ENCODE assay signal across 10 cellular contexts in the genomic region with DNA sequence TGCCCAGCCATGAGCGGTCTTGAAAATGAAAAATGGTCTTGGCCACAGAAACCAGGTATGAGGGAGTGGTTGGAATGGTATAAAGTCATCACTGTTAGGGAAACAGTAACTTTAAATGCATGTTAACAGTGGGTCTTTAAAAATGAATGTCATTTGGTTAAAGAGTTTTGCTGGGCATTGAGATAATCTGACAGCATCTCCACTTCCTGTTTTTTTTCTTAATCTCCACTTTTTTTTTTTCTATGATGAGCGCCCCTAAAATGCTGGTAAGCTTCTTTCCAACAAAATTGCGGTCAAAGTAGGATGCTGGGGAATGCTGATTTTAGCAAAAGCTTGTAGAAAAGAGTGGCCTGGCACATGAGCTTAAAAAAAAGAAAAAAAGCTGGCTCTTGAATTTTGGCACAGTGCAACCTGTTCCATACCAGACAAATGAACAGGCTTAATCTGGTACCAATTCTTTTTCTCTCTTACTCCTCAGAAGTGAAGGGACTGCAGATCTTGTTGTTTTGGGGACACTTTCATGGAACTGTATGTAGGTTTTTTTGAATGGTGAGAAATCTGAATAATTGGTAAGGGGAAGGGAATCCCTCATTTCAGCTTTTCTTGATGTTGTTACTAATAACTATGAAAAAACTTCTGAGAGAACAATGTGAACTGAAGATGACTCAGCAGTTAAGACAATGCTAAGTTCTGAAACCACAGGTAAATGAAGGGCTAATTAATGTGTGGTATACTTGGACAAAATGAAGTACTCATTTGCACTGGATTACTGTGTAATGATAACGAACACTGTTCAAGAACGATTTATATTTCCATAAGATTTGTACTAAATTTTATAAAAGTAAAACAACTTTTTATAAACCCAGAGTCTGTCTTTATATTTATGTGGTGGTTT. TPM values are rescaled to one million over a fixed set of nuclear protein-coding genes. Genes with fewer than 3 reads are reported as not detected.
DNase-seq lines count a peak whose midpoint lies in the region; ATAC-seq and TF ChIP-seq lines count a peak whose summit lies in the region.
"Had no signal": no experiment of that assay in that cellular context is flagged by ENCODE, and none has a peak within 500 bp of the region (broad histone marks: within the 10 kb centered on the region; RNA-seq: fewer than 3 reads in every experiment).

No MANE protein-coding gene starts in this region.

- H3K4me3 ChIP-seq in adrenal gland (no peak overlapping the region), fibroblast of lung (replicated peaks in 1 of 4; ENCODE audit: control extremely low read depth in 1 of 4, insufficient read depth in 1 of 4, low read depth in 3 of 4, low read length in 4 of 4) (no peak overlapping the region), thoracic aorta (no peak overlapping the region)

- H3K27ac ChIP-seq in adrenal gland (peak overlapping the region; percentile 9 to 98 (median 65)), fibroblast of lung (ENCODE audit: insufficient read depth, low read length) (peak overlapping the region; percentile 62), thoracic aorta (peak overlapping the region; percentile 73 to 81)

- H3K4me2 ChIP-seq in fibroblast of lung (ENCODE audit: extremely low read depth, insufficient read depth, low read length), result no peak overlapping the region

- no peak for TF ChIP-seq CTCF in adrenal gland (IDR thresholded peaks at IDR 0.05)
- TF ChIP-seq CTCF in fibroblast of lung (conservative IDR thresholded peaks at IDR 0.05 in 1 of 2, IDR thresholded peaks at IDR 0.05 in 1 of 2; ENCODE audit: low read depth in 1 of 2, low read length in 2 of 2), result no peak
- TF ChIP-seq CTCF in thoracic aorta (IDR thresholded peaks at IDR 0.05), result no peak

- H4K20me1 ChIP-seq in fibroblast of lung (ENCODE audit: control insufficient read depth, extremely low read depth, insufficient read depth, low read length), result peaks cover 4% of the 10 kb centered on the region

- peaks cover 23% of the 10 kb centered on the region for H3K79me2 ChIP-seq in fibroblast of lung (ENCODE audit: control insufficient read depth, insufficient read depth, low read length)

- ATAC-seq in thoracic aorta (ENCODE audit: insufficient number of reproducible peaks, low FRiP score, low read depth), result peak; percentile 35
- ATAC-seq: stimulated activated naive CD8-positive, alpha-beta T cell treated with anti-CD3 and anti-CD28 coated beads, Interleukin-15, amount 100 ng/mL, for 72 hours had no signal

- intact Hi-C loops in adrenal gland (cut with DNase I), result loop anchor here (10.0 kb wide), 3 partner anchors 92 to 352 kb away; no protein-coding TSS in a partner anchor

- H3K4me1 ChIP-seq in adrenal gland (replicated peaks in 1 of 2) (peaks cover 27 to 60% of the 10 kb centered on the region in 2 donors), fibroblast of lung (ENCODE audit: control insufficient read depth, extremely low read depth, insufficient read depth, low read length) (peaks cover 20% of the 10 kb centered on the region), thoracic aorta (ENCODE audit: control insufficient read depth in 1 of 2, low read depth in 2 of 2) (peaks cover 30 to 51% of the 10 kb centered on the region in 2 donors)

- H3K36me3 ChIP-seq in adrenal gland (replicated peaks in 1 of 2) (peaks cover 0 to 12% of the 10 kb centered on the region in 2 donors), fibroblast of lung (ENCODE audit: control insufficient read depth, insufficient read depth, low read length) (peaks cover 5% of the 10 kb centered on the region), thoracic aorta (peaks cover 7% of the 10 kb centered on the region)

- DNase-seq in LHCN-M2 (ENCODE audit: low read depth) (peak; percentile 50), adrenal gland (no peak), fibroblast of lung (ENCODE audit: low read depth in 2 of 2) (peak; percentile 12 to 62), thoracic aorta (ENCODE audit: low spot score) (no peak), GF-D8 (lab: John Stamatoyannopoulos, UW) (no peak), DMS153 treated with DMSO at 0.1 percent for 48 hours (lab: John Stamatoyannopoulos, UW; ENCODE audit: unreplicated experiment) (no peak), cerebellar nuclear complex (lab: John Stamatoyannopoulos, UW) (no peak)
- DNase-seq: NCI-H2171; stimulated activated naive CD8-positive, alpha-beta T cell treated with anti-CD3 and anti-CD28 coated beads, Interleukin-15, amount 100 ng/mL, for 72 hours had no signal

- no peak overlapping the region for H2AFZ ChIP-seq in fibroblast of lung (ENCODE audit: low read length)

- H3K27me3 ChIP-seq in adrenal gland (no peaks in the 10 kb centered on the region), fibroblast of lung (ENCODE audit: control insufficient read depth, insufficient read depth, low read length) (no peaks in the 10 kb centered on the region), thoracic aorta (replicated peaks; ENCODE audit: insufficient read depth) (no peaks in the 10 kb centered on the region)

- no peaks in the 10 kb centered on the region for H3K9me3 ChIP-seq in adrenal gland (replicated peaks in 1 of 3)
- H3K9me3 ChIP-seq in fibroblast of lung (ENCODE audit: control insufficient read depth, insufficient read depth, low read depth, low read length), result no peaks in the 10 kb centered on the region
- H3K9me3 ChIP-seq in thoracic aorta, result no peaks in the 10 kb centered on the region

- no peak for TF ChIP-seq POLR2A in adrenal gland (IDR thresholded peaks at IDR 0.05)

- 84 to 90% (median 89%) methylated on average over 5 of the region's 5 CpGs for WGBS in adrenal gland, 4 donors

- no peak overlapping the region for H3K9ac ChIP-seq in fibroblast of lung (ENCODE audit: insufficient read depth, low read length)

RNA-seq across cellular contexts. Expression of gene ARHGEF12, which starts 3.1 kb away (rescaled TPM):
- 66.1 and 72.2 TPM in 2 replicates for total RNA-seq in LHCN-M2 (2014; rRNA removed)
- 24.9 TPM for polyA plus RNA-seq in LHCN-M2 (2012)
- total RNA-seq in adrenal gland, result 100 to 1,000 TPM in 5 of 8 donors, 10 to 100 TPM in 3; 86.0 to 125 (median 109) TPM
- 10 to 100 TPM; 20.2 to 49.3 (median 24.5) TPM for polyA plus RNA-seq in adrenal gland
- 107 and 141 TPM in 2 replicates for total RNA-seq in fibroblast of lung
- 52.7 and 63.1 TPM in 2 replicates for polyA plus RNA-seq in fibroblast of lung
- 46.9 and 58.5 TPM in 2 replicates for polyA plus RNA-seq in fibroblast of lung (2012)
- polyA minus RNA-seq in fibroblast of lung (ENCODE audit: low replicate concordance), result 46.8 and 57.9 TPM in 2 replicates
- total RNA-seq in thoracic aorta, result 100 to 1,000 TPM; 113 to 132 TPM

RNA-seq across cellular contexts. Expression of gene TLCD5, which starts 8.0 kb away (rescaled TPM):
- total RNA-seq in LHCN-M2 (2014; rRNA removed), result 5.5 and 10.0 TPM in 2 replicates
- 7.7 TPM for polyA plus RNA-seq in LHCN-M2 (2012)
- total RNA-seq in adrenal gland, result 10 to 100 TPM in 7 of 8 donors, 1 to 10 TPM in 1; 9.4 to 24.4 (median 15.4) TPM
- polyA plus RNA-seq in adrenal gland, result 10 to 100 TPM in 2 of 3 donors, 1 to 10 TPM in 1; 5.8 to 12.9 (median 11.1) TPM
- total RNA-seq in fibroblast of lung, result 9.8 and 13.2 TPM in 2 replicates
- 12.1 and 17.0 TPM in 2 replicates for polyA plus RNA-seq in fibroblast of lung
- 9.3 and 12.0 TPM in 2 replicates for polyA plus RNA-seq in fibroblast of lung (2012)
- 5.3 and 8.6 TPM in 2 replicates for polyA minus RNA-seq in fibroblast of lung (ENCODE audit: low replicate concordance)
- total RNA-seq in thoracic aorta, result 10 to 100 TPM in 1 of 2 donors, 1 to 10 TPM in 1; 8.0 to 10.7 TPM
- total RNA-seq: mononuclear cell had no signal

Comparison
In these comparisons a context has a peak if more than half of its experiments do, and no peak if none do; other contexts are left out.
1. DNase-seq: peak in LHCN-M2 (single experiment) and fibroblast of lung (2 of 2); none in adrenal gland (0 of 7), thoracic aorta (single experiment), GF-D8 (single experiment), DMS153 treated with DMSO at 0.1 percent for 48 hours (single experiment) and cerebellar nuclear complex (0 of 2).
2. Peak in every context shown above with its lines, with median percentiles within 50 percentile points of each other: H3K27ac ChIP-seq.